ENCODE assay signal across 1 cellular context in the genomic region with DNA sequence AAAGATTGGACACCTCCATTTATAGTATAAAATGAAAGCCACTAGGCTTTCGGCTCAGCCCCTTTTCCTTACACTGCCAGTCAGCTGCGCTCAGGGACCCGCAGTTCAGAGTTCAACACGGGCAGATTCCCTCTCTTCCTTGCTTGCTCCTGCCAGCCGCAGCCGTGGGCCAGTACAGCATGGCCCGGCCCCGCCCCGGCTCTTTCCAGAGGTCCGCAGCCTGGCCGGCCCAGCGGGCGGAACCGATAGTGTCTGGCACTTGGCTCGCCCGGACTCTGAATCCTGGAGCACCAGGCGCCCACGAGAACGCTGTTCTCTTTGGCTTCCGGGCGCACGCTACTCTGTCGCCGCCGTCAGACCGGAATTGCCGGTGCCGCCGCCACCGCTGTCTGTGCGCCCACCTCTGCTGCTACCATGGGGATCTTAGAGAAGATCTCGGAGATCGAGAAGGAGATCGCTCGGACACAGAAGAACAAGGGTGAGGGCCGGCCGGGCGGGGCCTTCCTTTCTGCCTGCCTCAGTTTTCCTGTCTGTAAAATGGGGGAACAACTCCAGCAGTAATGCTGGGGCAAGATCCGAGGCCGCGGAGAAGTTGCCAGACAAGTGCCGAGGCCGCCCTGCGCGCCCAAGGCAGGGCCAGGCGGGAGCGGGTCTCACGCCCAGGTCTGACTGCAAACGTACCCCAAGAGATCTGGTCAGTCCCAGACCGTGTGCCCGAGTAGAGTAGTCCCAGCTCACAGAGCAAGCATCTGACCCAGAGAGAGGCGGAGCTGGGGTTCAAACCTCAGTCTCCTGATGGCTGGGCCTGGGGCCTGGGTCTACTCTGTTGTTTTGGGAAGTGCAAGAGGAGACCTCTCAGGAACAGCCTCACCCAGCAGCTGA.
TF ChIP-seq lines count a peak whose summit lies in the region.

Gene DRG2, plus strand, starts transcription at position 339 of the 882 bp plus-strand sequence. Its CDS starts 76 bp downstream, at position 415.

TF ChIP-seq in HEK293, 187 proteins besides CTCF, POLR2A, EP300 and RAD21 (continued from another document and continues in another):
- TF ChIP-seq, protein P1, sequence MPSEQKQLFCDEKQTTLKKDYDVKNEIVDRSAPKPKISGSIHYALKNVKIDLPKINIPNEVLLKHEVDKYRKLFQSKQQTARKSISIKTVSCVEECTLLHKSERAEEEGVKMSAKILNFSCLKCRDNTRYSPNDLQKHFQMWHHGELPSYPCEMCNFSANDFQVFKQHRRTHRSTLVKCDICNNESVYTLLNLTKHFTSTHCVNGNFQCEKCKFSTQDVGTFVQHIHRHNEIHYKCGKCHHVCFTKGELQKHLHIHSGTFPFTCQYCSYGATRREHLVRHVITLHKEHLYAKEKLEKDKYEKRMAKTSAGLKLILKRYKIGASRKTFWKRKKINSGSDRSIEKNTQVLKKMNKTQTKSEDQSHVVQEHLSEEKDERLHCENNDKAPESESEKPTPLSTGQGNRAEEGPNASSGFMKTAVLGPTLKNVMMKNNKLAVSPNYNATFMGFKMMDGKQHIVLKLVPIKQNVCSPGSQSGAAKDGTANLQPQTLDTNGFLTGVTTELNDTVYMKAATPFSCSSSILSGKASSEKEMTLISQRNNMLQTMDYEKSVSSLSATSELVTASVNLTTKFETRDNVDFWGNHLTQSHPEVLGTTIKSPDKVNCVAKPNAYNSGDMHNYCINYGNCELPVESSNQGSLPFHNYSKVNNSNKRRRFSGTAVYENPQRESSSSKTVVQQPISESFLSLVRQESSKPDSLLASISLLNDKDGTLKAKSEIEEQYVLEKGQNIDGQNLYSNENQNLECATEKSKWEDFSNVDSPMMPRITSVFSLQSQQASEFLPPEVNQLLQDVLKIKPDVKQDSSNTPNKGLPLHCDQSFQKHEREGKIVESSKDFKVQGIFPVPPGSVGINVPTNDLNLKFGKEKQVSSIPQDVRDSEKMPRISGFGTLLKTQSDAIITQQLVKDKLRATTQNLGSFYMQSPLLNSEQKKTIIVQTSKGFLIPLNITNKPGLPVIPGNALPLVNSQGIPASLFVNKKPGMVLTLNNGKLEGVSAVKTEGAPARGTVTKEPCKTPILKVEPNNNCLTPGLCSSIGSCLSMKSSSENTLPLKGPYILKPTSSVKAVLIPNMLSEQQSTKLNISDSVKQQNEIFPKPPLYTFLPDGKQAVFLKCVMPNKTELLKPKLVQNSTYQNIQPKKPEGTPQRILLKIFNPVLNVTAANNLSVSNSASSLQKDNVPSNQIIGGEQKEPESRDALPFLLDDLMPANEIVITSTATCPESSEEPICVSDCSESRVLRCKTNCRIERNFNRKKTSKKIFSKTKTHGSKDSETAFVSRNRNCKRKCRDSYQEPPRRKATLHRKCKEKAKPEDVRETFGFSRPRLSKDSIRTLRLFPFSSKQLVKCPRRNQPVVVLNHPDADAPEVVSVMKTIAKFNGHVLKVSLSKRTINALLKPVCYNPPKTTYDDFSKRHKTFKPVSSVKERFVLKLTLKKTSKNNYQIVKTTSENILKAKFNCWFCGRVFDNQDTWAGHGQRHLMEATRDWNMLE (tag by site-specific recombination; conservative IDR thresholded peaks at IDR 0.05; ENCODE audit: low read depth) = peak; percentile 86; the same call in 1 of the 2 replicates
- TF ChIP-seq KLF1 (tag by site-specific recombination; IDR thresholded peaks at IDR 0.05) (peak; percentile 74), ZNF48 (tag by site-specific recombination; IDR thresholded peaks at IDR 0.05) (no peak), IKZF3 (tag by site-specific recombination; IDR thresholded peaks at IDR 0.05) (peak; percentile 98), ZNF610 (tag by site-specific recombination; IDR thresholded peaks at IDR 0.05; ENCODE audit: borderline replicate concordance) (peak; percentile 89), PRDM2 (tag by site-specific recombination; IDR thresholded peaks at IDR 0.05; ENCODE audit: borderline replicate concordance) (no peak), ZNF169 (tag by site-specific recombination; IDR thresholded peaks at IDR 0.05) (no peak), ZNF148 (tag by site-specific recombination; IDR thresholded peaks at IDR 0.05; ENCODE audit: borderline replicate concordance) (peak; percentile 95), ZNF701 (tag by site-specific recombination; IDR thresholded peaks at IDR 0.05) (no peak), ZFP41 (tag by site-specific recombination; IDR thresholded peaks at IDR 0.05; ENCODE audit: borderline replicate concordance) (no peak; the same call in 1 of the 2 replicates), ZNF555 (tag by site-specific recombination; conservative IDR thresholded peaks at IDR 0.05) (no peak), ZNF202 (tag by site-specific recombination; IDR thresholded peaks at IDR 0.05; ENCODE audit: borderline replicate concordance) (no peak), HIC1 (tag by site-specific recombination; IDR thresholded peaks at IDR 0.05) (peak; percentile 63), SP7 (tag by site-specific recombination; IDR thresholded peaks at IDR 0.05) (peak; percentile 96), PRDM1 (tag by site-specific recombination; IDR thresholded peaks at IDR 0.05) (peak; percentile 37; the same call in 1 of the 2 replicates), HOXD13 (CRISPR knock-in tag; IDR thresholded peaks at IDR 0.05; ENCODE audit: borderline replicate concordance) (no peak), SP3 (tag by site-specific recombination; IDR thresholded peaks at IDR 0.05) (peak; percentile 80), ZNF335 (tag by site-specific recombination; conservative IDR thresholded peaks at IDR 0.05) (peak; percentile 80), ZNF239 (tag by site-specific recombination; IDR thresholded peaks at IDR 0.05) (peak; percentile 80; the same call in 1 of the 2 replicates), ZNF654 (tag by site-specific recombination; IDR thresholded peaks at IDR 0.05; ENCODE audit: low read depth) (peak; percentile 26; the same call in 1 of the 2 replicates), ZNF2 (tag by site-specific recombination; IDR thresholded peaks at IDR 0.05) (peak; percentile 96; the same call in 1 of the 2 replicates), KLF9 (tag by site-specific recombination; IDR thresholded peaks at IDR 0.05; ENCODE audit: low read depth) (peak; percentile 80), EGR2 (tag by site-specific recombination; IDR thresholded peaks at IDR 0.05; ENCODE audit: low read depth) (peak; percentile 93), ZBTB17 (tag by site-specific recombination; IDR thresholded peaks at IDR 0.05) (peak; percentile 92), ZNF394 (tag by site-specific recombination; IDR thresholded peaks at IDR 0.05; ENCODE audit: borderline replicate concordance) (peak; percentile 97), ZNF350 (tag by site-specific recombination; IDR thresholded peaks at IDR 0.05) (no peak), ZNF513 (tag by site-specific recombination; IDR thresholded peaks at IDR 0.05) (no peak)
- TF ChIP-seq, protein P2, sequence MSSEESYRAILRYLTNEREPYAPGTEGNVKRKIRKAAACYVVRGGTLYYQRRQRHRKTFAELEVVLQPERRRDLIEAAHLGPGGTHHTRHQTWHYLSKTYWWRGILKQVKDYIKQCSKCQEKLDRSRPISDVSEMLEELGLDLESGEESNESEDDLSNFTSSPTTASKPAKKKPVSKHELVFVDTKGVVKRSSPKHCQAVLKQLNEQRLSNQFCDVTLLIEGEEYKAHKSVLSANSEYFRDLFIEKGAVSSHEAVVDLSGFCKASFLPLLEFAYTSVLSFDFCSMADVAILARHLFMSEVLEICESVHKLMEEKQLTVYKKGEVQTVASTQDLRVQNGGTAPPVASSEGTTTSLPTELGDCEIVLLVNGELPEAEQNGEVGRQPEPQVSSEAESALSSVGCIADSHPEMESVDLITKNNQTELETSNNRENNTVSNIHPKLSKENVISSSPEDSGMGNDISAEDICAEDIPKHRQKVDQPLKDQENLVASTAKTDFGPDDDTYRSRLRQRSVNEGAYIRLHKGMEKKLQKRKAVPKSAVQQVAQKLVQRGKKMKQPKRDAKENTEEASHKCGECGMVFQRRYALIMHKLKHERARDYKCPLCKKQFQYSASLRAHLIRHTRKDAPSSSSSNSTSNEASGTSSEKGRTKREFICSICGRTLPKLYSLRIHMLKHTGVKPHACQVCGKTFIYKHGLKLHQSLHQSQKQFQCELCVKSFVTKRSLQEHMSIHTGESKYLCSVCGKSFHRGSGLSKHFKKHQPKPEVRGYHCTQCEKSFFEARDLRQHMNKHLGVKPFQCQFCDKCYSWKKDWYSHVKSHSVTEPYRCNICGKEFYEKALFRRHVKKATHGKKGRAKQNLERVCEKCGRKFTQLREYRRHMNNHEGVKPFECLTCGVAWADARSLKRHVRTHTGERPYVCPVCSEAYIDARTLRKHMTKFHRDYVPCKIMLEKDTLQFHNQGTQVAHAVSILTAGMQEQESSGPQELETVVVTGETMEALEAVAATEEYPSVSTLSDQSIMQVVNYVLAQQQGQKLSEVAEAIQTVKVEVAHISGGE (tag by site-specific recombination; conservative IDR thresholded peaks at IDR 0.05; ENCODE audit: low read depth) = peak; percentile 100
